ENCODE assay signal across 1 cellular context in the genomic region with DNA sequence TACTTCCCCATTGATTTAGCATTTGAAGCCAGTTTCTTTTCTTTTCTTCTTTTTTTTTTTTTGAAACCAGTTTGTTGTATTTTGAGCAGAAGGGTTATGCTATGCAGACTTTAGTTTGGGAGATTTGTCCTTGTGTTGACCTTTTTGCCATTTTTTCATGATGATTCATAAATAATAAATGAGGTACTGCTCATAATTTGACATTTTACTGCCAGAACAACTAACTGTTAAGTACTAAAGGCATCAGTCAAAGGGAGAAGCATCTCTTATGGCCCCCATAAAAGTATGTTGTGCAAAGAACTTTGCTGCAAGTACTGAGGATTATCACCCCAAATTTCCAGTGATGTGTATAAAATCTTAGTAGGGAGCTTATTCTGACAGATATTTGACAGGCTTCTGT.
TF ChIP-seq lines count a peak whose summit lies in the region.

No MANE protein-coding gene starts in this region.

TF ChIP-seq in GM23338, 12 proteins besides CTCF, POLR2A, EP300 and RAD21:
- TF ChIP-seq JUNB (IDR thresholded peaks at IDR 0.05; ENCODE audit: unreplicated experiment): no peak
- no peak for TF ChIP-seq ZNF331 (CRISPR knock-in tag; IDR thresholded peaks at IDR 0.05; ENCODE audit: low read depth)
- TF ChIP-seq ZNF114 (CRISPR knock-in tag; IDR thresholded peaks at IDR 0.05): no peak
- TF ChIP-seq EZH2 (IDR thresholded peaks at IDR 0.05; ENCODE audit: low read depth, unreplicated experiment): no peak
- TF ChIP-seq POLR2AphosphoS5 (IDR thresholded peaks at IDR 0.05; ENCODE audit: low read depth): no peak
- TF ChIP-seq NANOG (IDR thresholded peaks at IDR 0.05; ENCODE audit: borderline replicate concordance): no peak
- TF ChIP-seq, protein P1, sequence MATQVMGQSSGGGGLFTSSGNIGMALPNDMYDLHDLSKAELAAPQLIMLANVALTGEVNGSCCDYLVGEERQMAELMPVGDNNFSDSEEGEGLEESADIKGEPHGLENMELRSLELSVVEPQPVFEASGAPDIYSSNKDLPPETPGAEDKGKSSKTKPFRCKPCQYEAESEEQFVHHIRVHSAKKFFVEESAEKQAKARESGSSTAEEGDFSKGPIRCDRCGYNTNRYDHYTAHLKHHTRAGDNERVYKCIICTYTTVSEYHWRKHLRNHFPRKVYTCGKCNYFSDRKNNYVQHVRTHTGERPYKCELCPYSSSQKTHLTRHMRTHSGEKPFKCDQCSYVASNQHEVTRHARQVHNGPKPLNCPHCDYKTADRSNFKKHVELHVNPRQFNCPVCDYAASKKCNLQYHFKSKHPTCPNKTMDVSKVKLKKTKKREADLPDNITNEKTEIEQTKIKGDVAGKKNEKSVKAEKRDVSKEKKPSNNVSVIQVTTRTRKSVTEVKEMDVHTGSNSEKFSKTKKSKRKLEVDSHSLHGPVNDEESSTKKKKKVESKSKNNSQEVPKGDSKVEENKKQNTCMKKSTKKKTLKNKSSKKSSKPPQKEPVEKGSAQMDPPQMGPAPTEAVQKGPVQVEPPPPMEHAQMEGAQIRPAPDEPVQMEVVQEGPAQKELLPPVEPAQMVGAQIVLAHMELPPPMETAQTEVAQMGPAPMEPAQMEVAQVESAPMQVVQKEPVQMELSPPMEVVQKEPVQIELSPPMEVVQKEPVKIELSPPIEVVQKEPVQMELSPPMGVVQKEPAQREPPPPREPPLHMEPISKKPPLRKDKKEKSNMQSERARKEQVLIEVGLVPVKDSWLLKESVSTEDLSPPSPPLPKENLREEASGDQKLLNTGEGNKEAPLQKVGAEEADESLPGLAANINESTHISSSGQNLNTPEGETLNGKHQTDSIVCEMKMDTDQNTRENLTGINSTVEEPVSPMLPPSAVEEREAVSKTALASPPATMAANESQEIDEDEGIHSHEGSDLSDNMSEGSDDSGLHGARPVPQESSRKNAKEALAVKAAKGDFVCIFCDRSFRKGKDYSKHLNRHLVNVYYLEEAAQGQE (IDR thresholded peaks at IDR 0.05; ENCODE audit: unreplicated experiment): no peak
- TF ChIP-seq, protein P2, sequence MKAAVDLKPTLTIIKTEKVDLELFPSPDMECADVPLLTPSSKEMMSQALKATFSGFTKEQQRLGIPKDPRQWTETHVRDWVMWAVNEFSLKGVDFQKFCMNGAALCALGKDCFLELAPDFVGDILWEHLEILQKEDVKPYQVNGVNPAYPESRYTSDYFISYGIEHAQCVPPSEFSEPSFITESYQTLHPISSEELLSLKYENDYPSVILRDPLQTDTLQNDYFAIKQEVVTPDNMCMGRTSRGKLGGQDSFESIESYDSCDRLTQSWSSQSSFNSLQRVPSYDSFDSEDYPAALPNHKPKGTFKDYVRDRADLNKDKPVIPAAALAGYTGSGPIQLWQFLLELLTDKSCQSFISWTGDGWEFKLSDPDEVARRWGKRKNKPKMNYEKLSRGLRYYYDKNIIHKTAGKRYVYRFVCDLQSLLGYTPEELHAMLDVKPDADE (IDR thresholded peaks at IDR 0.05): no peak
- TF ChIP-seq EZH2phosphoT487 (IDR thresholded peaks at IDR 0.05; ENCODE audit: unreplicated experiment): no peak
- TF ChIP-seq CREB1 (CRISPR knock-in tag; IDR thresholded peaks at IDR 0.05; ENCODE audit: low read depth): no peak
- TF ChIP-seq, protein P3, sequence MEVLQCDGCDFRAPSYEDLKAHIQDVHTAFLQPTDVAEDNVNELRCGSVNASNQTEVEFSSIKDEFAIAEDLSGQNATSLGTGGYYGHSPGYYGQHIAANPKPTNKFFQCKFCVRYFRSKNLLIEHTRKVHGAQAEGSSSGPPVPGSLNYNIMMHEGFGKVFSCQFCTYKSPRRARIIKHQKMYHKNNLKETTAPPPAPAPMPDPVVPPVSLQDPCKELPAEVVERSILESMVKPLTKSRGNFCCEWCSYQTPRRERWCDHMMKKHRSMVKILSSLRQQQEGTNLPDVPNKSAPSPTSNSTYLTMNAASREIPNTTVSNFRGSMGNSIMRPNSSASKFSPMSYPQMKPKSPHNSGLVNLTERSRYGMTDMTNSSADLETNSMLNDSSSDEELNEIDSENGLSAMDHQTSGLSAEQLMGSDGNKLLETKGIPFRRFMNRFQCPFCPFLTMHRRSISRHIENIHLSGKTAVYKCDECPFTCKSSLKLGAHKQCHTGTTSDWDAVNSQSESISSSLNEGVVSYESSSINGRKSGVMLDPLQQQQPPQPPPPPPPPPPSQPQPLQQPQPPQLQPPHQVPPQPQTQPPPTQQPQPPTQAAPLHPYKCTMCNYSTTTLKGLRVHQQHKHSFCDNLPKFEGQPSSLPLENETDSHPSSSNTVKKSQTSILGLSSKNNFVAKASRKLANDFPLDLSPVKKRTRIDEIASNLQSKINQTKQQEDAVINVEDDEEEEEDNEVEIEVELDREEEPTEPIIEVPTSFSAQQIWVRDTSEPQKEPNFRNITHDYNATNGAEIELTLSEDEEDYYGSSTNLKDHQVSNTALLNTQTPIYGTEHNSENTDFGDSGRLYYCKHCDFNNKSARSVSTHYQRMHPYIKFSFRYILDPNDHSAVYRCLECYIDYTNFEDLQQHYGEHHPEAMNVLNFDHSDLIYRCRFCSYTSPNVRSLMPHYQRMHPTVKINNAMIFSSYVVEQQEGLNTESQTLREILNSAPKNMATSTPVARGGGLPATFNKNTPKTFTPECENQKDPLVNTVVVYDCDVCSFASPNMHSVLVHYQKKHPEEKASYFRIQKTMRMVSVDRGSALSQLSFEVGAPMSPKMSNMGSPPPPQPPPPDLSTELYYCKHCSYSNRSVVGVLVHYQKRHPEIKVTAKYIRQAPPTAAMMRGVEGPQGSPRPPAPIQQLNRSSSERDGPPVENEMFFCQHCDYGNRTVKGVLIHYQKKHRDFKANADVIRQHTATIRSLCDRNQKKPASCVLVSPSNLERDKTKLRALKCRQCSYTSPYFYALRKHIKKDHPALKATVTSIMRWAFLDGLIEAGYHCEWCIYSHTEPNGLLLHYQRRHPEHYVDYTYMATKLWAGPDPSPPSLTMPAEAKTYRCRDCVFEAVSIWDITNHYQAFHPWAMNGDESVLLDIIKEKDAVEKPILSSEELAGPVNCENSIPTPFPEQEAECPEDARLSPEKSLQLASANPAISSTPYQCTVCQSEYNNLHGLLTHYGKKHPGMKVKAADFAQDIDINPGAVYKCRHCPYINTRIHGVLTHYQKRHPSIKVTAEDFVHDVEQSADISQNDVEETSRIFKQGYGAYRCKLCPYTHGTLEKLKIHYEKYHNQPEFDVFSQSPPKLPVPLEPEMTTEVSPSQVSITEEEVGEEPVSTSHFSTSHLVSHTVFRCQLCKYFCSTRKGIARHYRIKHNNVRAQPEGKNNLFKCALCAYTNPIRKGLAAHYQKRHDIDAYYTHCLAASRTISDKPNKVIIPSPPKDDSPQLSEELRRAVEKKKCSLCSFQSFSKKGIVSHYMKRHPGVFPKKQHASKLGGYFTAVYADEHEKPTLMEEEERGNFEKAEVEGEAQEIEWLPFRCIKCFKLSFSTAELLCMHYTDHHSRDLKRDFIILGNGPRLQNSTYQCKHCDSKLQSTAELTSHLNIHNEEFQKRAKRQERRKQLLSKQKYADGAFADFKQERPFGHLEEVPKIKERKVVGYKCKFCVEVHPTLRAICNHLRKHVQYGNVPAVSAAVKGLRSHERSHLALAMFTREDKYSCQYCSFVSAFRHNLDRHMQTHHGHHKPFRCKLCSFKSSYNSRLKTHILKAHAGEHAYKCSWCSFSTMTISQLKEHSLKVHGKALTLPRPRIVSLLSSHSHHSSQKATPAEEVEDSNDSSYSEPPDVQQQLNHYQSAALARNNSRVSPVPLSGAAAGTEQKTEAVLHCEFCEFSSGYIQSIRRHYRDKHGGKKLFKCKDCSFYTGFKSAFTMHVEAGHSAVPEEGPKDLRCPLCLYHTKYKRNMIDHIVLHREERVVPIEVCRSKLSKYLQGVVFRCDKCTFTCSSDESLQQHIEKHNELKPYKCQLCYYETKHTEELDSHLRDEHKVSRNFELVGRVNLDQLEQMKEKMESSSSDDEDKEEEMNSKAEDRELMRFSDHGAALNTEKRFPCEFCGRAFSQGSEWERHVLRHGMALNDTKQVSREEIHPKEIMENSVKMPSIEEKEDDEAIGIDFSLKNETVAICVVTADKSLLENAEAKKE (CRISPR knock-in tag; IDR thresholded peaks at IDR 0.05): no peak
- no peak for TF ChIP-seq STAT1 (IDR thresholded peaks at IDR 0.05; ENCODE audit: unreplicated experiment)
